11 cellular contexts compared by ENCODE assay signal in genomic region chr21:46096596-46096981, GRCh38. TPM values are rescaled to one million over a fixed set of nuclear protein-coding genes. Genes with fewer than 3 reads are reported as not detected.
DNase-seq lines count a peak whose midpoint lies in the region; ATAC-seq and TF ChIP-seq lines count a peak whose summit lies in the region.
"Had no signal": no experiment of that assay in that cellular context is flagged by ENCODE, and none has a peak within 500 bp of the region (broad histone marks: within the 10 kb centered on the region; RNA-seq: fewer than 3 reads in every experiment).

No MANE protein-coding gene starts in this region.

- no peak for ATAC-seq in HG03039 (IDR thresholded peaks at IDR 0.05; ENCODE audit: unreplicated experiment)
- ATAC-seq: body of pancreas had no signal

- H3K4me3 Mint-ChIP-seq in activated naive CD4-positive, alpha-beta T cell treated with anti-CD3 and anti-CD28 coated beads for 36 hours, result peak overlapping the region; percentile 42
- peak overlapping the region; percentile 14 for H3K4me3 Mint-ChIP-seq in activated naive CD8-positive, alpha-beta T cell treated with anti-CD3 and anti-CD28 coated beads for 36 hours

- H3K27ac Mint-ChIP-seq in activated naive CD4-positive, alpha-beta T cell treated with anti-CD3 and anti-CD28 coated beads for 36 hours, result no peak overlapping the region
- H3K27ac Mint-ChIP-seq in activated naive CD8-positive, alpha-beta T cell treated with anti-CD3 and anti-CD28 coated beads for 36 hours, result no peak overlapping the region

- in situ Hi-C loops in transverse colon (cut with MboI; ENCODE audit: low pct_ligation_motif_present in 1 of 4, low pct_unique_long_range_greater_than_20kb in 1 of 4, low sequenced_read_pairs in 3 of 4), result no loop called here

- H3K36me3 Mint-ChIP-seq in activated naive CD4-positive, alpha-beta T cell treated with anti-CD3 and anti-CD28 coated beads for 36 hours (ENCODE audit: low read depth), result no peaks in the 10 kb centered on the region
- H3K36me3 Mint-ChIP-seq in activated naive CD8-positive, alpha-beta T cell treated with anti-CD3 and anti-CD28 coated beads for 36 hours, result no peaks in the 10 kb centered on the region

- no peak for TF ChIP-seq EP300 in transverse colon (IDR thresholded peaks at IDR 0.05; ENCODE audit: low read depth)

- peaks cover 13% of the 10 kb centered on the region for H3K27me3 Mint-ChIP-seq in activated naive CD4-positive, alpha-beta T cell treated with anti-CD3 and anti-CD28 coated beads for 36 hours (ENCODE audit: low read depth)
- peaks cover 12% of the 10 kb centered on the region for H3K27me3 Mint-ChIP-seq in activated naive CD8-positive, alpha-beta T cell treated with anti-CD3 and anti-CD28 coated beads for 36 hours

- H3K27me3 ChIP-seq in muscle layer of colon (ENCODE audit: control insufficient read depth in 1 of 2, insufficient read depth in 2 of 2, low read length in 2 of 2) (no peaks in the 10 kb centered on the region), transverse colon (peaks cover 44% of the 10 kb centered on the region)

- H3K4me3 ChIP-seq in muscle layer of colon (ENCODE audit: low read depth in 1 of 2, low read length in 2 of 2) (peak overlapping the region in 1 of 2 donors; percentile 64), transverse colon (no peak overlapping the region)
- H3K4me3 ChIP-seq: body of pancreas had no signal

- H3K4me1 ChIP-seq in muscle layer of colon (ENCODE audit: insufficient read depth, low read length) (peaks cover 67% of the 10 kb centered on the region), transverse colon (peaks cover 12 to 27% (median 22%) of the 10 kb centered on the region in 4 donors)

- TF ChIP-seq POLR2A in transverse colon (IDR thresholded peaks at IDR 0.05), result no peak

- no peak for DNase-seq in activated naive CD4-positive, alpha-beta T cell treated with anti-CD3 and anti-CD28 coated beads for 36 hours
- DNase-seq in activated naive CD4-positive, alpha-beta T cell treated with Interleukin-2 at 50 U/mL for 16 hours, result no peak
- no peak for DNase-seq in activated naive CD8-positive, alpha-beta T cell treated with anti-CD3 and anti-CD28 coated beads for 36 hours
- DNase-seq in transverse colon, result no peak
- DNase-seq in SHP77 treated with DMSO at 0.1 percent for 48 hours (lab: John Stamatoyannopoulos, UW), result no peak
- no peak for DNase-seq in LoVo (ENCODE audit: low spot score)
- DNase-seq: C1 segment of cervical spinal cord, midbrain had no signal

- no peaks in the 10 kb centered on the region for H3K9me3 ChIP-seq in muscle layer of colon (ENCODE audit: low read length)
- no peaks in the 10 kb centered on the region for H3K9me3 ChIP-seq in transverse colon
- H3K9me3 ChIP-seq: body of pancreas had no signal

- H3K27ac ChIP-seq in muscle layer of colon (ENCODE audit: low read depth, low read length) (peak overlapping the region; percentile 93), transverse colon (peak overlapping the region; percentile 89 to 98 (median 94))

- CTCF ChIA-PET in activated naive CD4-positive, alpha-beta T cell treated with anti-CD3 and anti-CD28 coated beads for 36 hours (lab: Charles Lee), result no interaction called here

- no peaks in the 10 kb centered on the region for H3K9me3 Mint-ChIP-seq in activated naive CD4-positive, alpha-beta T cell treated with anti-CD3 and anti-CD28 coated beads for 36 hours
- no peaks in the 10 kb centered on the region for H3K9me3 Mint-ChIP-seq in activated naive CD8-positive, alpha-beta T cell treated with anti-CD3 and anti-CD28 coated beads for 36 hours

- intact Hi-C loops in activated naive CD4-positive, alpha-beta T cell treated with anti-CD3 and anti-CD28 coated beads for 36 hours (cut with micrococcal nuclease), result no loop called here
- intact Hi-C loops in transverse colon (cut with DNase I; ENCODE audit: low total_unique reads), result no loop called here

- TF ChIP-seq CTCF in transverse colon (IDR thresholded peaks at IDR 0.05), result no peak

- H3K4me1 Mint-ChIP-seq in activated naive CD4-positive, alpha-beta T cell treated with anti-CD3 and anti-CD28 coated beads for 36 hours (ENCODE audit: low read depth), result no peaks in the 10 kb centered on the region
- H3K4me1 Mint-ChIP-seq in activated naive CD8-positive, alpha-beta T cell treated with anti-CD3 and anti-CD28 coated beads for 36 hours, result peaks cover 3% of the 10 kb centered on the region

- H3K36me3 ChIP-seq in muscle layer of colon (ENCODE audit: insufficient read depth, low read length) (peaks cover 3% of the 10 kb centered on the region), transverse colon (no peaks in the 10 kb centered on the region)

- 79% methylated on average over 6 of the region's 8 CpGs; no CpG with 5 or more reads in 1 of the 2 donors for WGBS in transverse colon (ENCODE audit: low coverage in 1 of 2), 2 donors

- peak overlapping the region; percentile 78 for H3K9ac ChIP-seq in muscle layer of colon (ENCODE audit: low read length)

RNA-seq across cellular contexts. Expression of gene COL6A2, which starts 1.3 kb away (rescaled TPM):
- total RNA-seq in activated naive CD4-positive, alpha-beta T cell treated with anti-CD3 and anti-CD28 coated beads for 36 hours, result 1 to 10 TPM; 6.7 to 8.4 TPM
- total RNA-seq in activated naive CD8-positive, alpha-beta T cell treated with anti-CD3 and anti-CD28 coated beads for 36 hours, result 10 to 100 TPM; 16.0 to 16.5 TPM
- 100 to 1,000 TPM; 172 to 550 (median 346) TPM for total RNA-seq in transverse colon

RNA-seq across cellular contexts. Expression of gene FTCD, which starts 58.8 kb away (rescaled TPM):
- total RNA-seq in activated naive CD4-positive, alpha-beta T cell treated with anti-CD3 and anti-CD28 coated beads for 36 hours, result not detected
- under 1 TPM in 1 of 2 experiments, not detected in 1; 0.43 TPM for total RNA-seq in activated naive CD8-positive, alpha-beta T cell treated with anti-CD3 and anti-CD28 coated beads for 36 hours
- total RNA-seq in transverse colon, result not detected

Comparison
In these comparisons a context has a peak if more than half of its experiments do, and no peak if none do; other contexts are left out.
1. RNA of gene COL6A2, which starts 1.3 kb away (total RNA-seq): 172 to 550 TPM in transverse colon; 16.0 to 16.5 TPM in activated naive CD8-positive, alpha-beta T cell treated with anti-CD3 and anti-CD28 coated beads for 36 hours and 6.7 to 8.4 TPM in activated naive CD4-positive, alpha-beta T cell treated with anti-CD3 and anti-CD28 coated beads for 36 hours; every median in the first group is over 4 times any median in the second.